ENCODE assay signal across 8 cellular contexts in genomic region chr17:47663997-47664941, GRCh38. TPM values are rescaled to one million over a fixed set of nuclear protein-coding genes. Genes with fewer than 3 reads are reported as not detected.
DNase-seq lines count a peak whose midpoint lies in the region; ATAC-seq and TF ChIP-seq lines count a peak whose summit lies in the region.

No MANE protein-coding gene starts in this region.

- dilution Hi-C loops in mammary epithelial cell (cut with HindIII; ENCODE audit: low sequenced_read_pairs) = no loop called here

- no peak overlapping the region for H2AFZ ChIP-seq in mammary epithelial cell (ENCODE audit: low read depth, low read length)

- no peaks in the 10 kb centered on the region for H3K9me3 ChIP-seq in mammary epithelial cell (replicated peaks; ENCODE audit: insufficient read depth, low read length)

- H3K4me2 ChIP-seq in mammary epithelial cell (ENCODE audit: insufficient read depth, low read depth, low read length) = no peak overlapping the region

- peak; percentile 79 for DNase-seq in ACHN
- DNase-seq in NCI-H2107 treated with DMSO at 0.1 percent for 48 hours (lab: John Stamatoyannopoulos, UW; ENCODE audit: unreplicated experiment) = peak; percentile 75
- DNase-seq in mammary epithelial cell = peak; percentile 34
- DNase-seq in kidney glomerular epithelial cell (lab: John Stamatoyannopoulos, UW) = peak; percentile 63
- peak; percentile 69 for DNase-seq in stimulated activated CD4-positive, alpha-beta T cell treated with anti-CD3 and anti-CD28 coated beads, Interleukin-4, amount 100 ng/mL, for 24 hours

- peaks cover 67% of the 10 kb centered on the region for H3K79me2 ChIP-seq in mammary epithelial cell (ENCODE audit: insufficient read depth, low read length)

- H3K27ac ChIP-seq in VCaP = peak overlapping the region; percentile 12
- no peak overlapping the region for H3K27ac ChIP-seq in mammary epithelial cell (ENCODE audit: insufficient read depth, low read depth, low read length)

- H4K20me1 ChIP-seq in mammary epithelial cell (ENCODE audit: insufficient read depth, low read length) = no peaks in the 10 kb centered on the region

- peak; percentile 91 for TF ChIP-seq CTCF in VCaP (conservative IDR thresholded peaks at IDR 0.05)
- peak; percentile 71 to 80 for TF ChIP-seq CTCF in mammary epithelial cell (conservative IDR thresholded peaks at IDR 0.05 in 1 of 2, IDR thresholded peaks at IDR 0.05 in 1 of 2; ENCODE audit: extremely low read depth in 1 of 2, insufficient read depth in 1 of 2, low read depth in 1 of 2, low read length in 2 of 2)

- WGBS in mammary epithelial cell (ENCODE audit: low coverage, missing lambda C conversion rate) = 45% methylated on average over 6 of the region's 6 CpGs

- no peak overlapping the region for H3K4me3 ChIP-seq in mammary epithelial cell (replicated peaks in 1 of 3; ENCODE audit: insufficient read depth in 1 of 3, low read depth in 2 of 3, low read length in 3 of 3)

- peaks cover 62% of the 10 kb centered on the region for H3K36me3 ChIP-seq in mammary epithelial cell (ENCODE audit: insufficient read depth, low read length)

- CTCF ChIA-PET in mammary epithelial cell (lab: Charles Lee; ENCODE audit: low non-redundant PET) = no interaction called here

- no peaks in the 10 kb centered on the region for H3K27me3 ChIP-seq in mammary epithelial cell (ENCODE audit: insufficient read depth, low read length)

- ATAC-seq in GM18907 (IDR thresholded peaks at IDR 0.05; ENCODE audit: unreplicated experiment) (peak; percentile 52), HG03565 (IDR thresholded peaks at IDR 0.05; ENCODE audit: unreplicated experiment) (no peak)

- no TSS peak for BruUV-seq in mammary epithelial cell (replicated peaks; lab: Mats Ljungman, UMichigan)

- intact Hi-C loops in mammary epithelial cell (cut with micrococcal nuclease) = loop anchor here (1.0 kb wide), 1 partner anchor 138 kb away; no protein-coding TSS in a partner anchor

- in situ Hi-C loops in ACHN (cut with HindIII; ENCODE audit: low pct_ligation_motif_present, low pct_unique_long_range_greater_than_20kb, low sequenced_read_pairs) = no loop called here
- in situ Hi-C loops in mammary epithelial cell (cut with MboI; ENCODE audit: low sequenced_read_pairs in 2 of 2) = no loop called here

- no peak overlapping the region for H3K9ac ChIP-seq in mammary epithelial cell (ENCODE audit: insufficient read depth, low read length)

- H3K4me1 ChIP-seq in mammary epithelial cell (ENCODE audit: insufficient read depth, low read length) = no peaks in the 10 kb centered on the region

RNA-seq across cellular contexts. Expression of gene KPNB1, which starts 14.6 kb away (rescaled TPM):
- total RNA-seq in mammary epithelial cell = 100 to 1,000 TPM; 333 to 454 TPM
- 187 TPM for polyA plus RNA-seq in mammary epithelial cell
- polyA minus RNA-seq in mammary epithelial cell = 664 TPM

RNA-seq across cellular contexts. Expression of gene TBKBP1, which starts 29.7 kb away (rescaled TPM):
- total RNA-seq in mammary epithelial cell = 1 to 10 TPM; 2.2 to 5.6 TPM
- 2.4 TPM for polyA plus RNA-seq in mammary epithelial cell
- polyA minus RNA-seq in mammary epithelial cell = 2.1 TPM
